ENCODE assay signal across 18 cellular contexts in genomic region chr3:4472766-4473165, GRCh38. TPM values are rescaled to one million over a fixed set of nuclear protein-coding genes. Genes with fewer than 3 reads are reported as not detected.
A peak's percentile ranks its signal among the peaks of the same experiment; 100 is the strongest.
DNase-seq lines count a peak whose midpoint lies in the region; ATAC-seq, FAIRE-seq and TF ChIP-seq lines count a peak whose summit lies in the region.
"Had no signal": no experiment of that assay in that cellular context is flagged by ENCODE, and none has a peak within 500 bp of the region (broad histone marks: within the 10 kb centered on the region; RNA-seq: fewer than 3 reads in every experiment).

No MANE protein-coding gene starts in this region.

- WGBS in K562 (ENCODE audit: insufficient coverage, low coverage, missing lambda C conversion rate), result 8% methylated on average over 2 of the region's 2 CpGs

- H3K9me2 ChIP-seq in HCT116 (ENCODE audit: insufficient read depth), result no peaks in the 10 kb centered on the region
- no peaks in the 10 kb centered on the region for H3K9me2 ChIP-seq in Loucy (replicated peaks; ENCODE audit: low read depth, low read length)

- H4K20me1 ChIP-seq in HCT116 (ENCODE audit: insufficient read depth), result no peaks in the 10 kb centered on the region
- no peaks in the 10 kb centered on the region for H4K20me1 ChIP-seq in Loucy (ENCODE audit: insufficient read depth, low read length, poor library complexity, severe bottlenecking)
- H4K20me1 ChIP-seq in K562 (replicated peaks; ENCODE audit: control insufficient read depth, insufficient read depth, low read length), result no peaks in the 10 kb centered on the region
- H4K20me1 ChIP-seq: BLaER1 treated with 17β-estradiol and CSF1 and Interleukin-3, amounts not matched to agents 10 nM and 100 nM had no signal

- H3K27ac ChIP-seq in HCT116 (ENCODE audit: low read depth, low read length) (no peak overlapping the region), K562 (ENCODE audit: extremely low read depth, low read depth, low read length) (no peak overlapping the region), neutrophil (peak overlapping the region; percentile 99)
- no peak overlapping the region for H3K27ac ChIP-seq in effector memory CD4-positive, alpha-beta T cell (ENCODE audit: insufficient read depth, low read length, poor library complexity, severe bottlenecking)
- H3K27ac ChIP-seq: GM23248 had no signal

- TF ChIP-seq POLR2A in HCT116 (IDR thresholded peaks at IDR 0.05; ENCODE audit: borderline replicate concordance, extremely low read depth, insufficient read depth, insufficient read length) (no peak), K562 (conservative IDR thresholded peaks at IDR 0.05) (no peak)

- CTCF ChIA-PET in HCT116 (lab: Charles Lee) (no interaction called here), K562 (lab: Yijun Ruan, JAX; ENCODE audit: low intra/inter-chr PET ratio) (no interaction called here)

- peaks cover 7 to 9% of the 10 kb centered on the region in 2 experiments; a peak in 3 of 4 replicates for H3K4me1 ChIP-seq in HCT116 (ENCODE audit: control insufficient read depth in 1 of 2, insufficient read depth in 2 of 2, low read length in 2 of 2)
- H3K4me1 ChIP-seq in Loucy (ENCODE audit: insufficient read depth, low read length, poor library complexity, severe bottlenecking), result no peaks in the 10 kb centered on the region
- peaks cover 8 to 10% of the 10 kb centered on the region in 2 experiments for H3K4me1 ChIP-seq in K562 (replicated peaks in 1 of 2; ENCODE audit: control insufficient read depth in 2 of 2, insufficient read depth in 2 of 2, low read length in 2 of 2)
- H3K4me1 ChIP-seq in neutrophil (ENCODE audit: control insufficient read depth in 1 of 2, insufficient read depth in 1 of 2, low read depth in 1 of 2, low read length in 1 of 2), result peaks cover 49 to 55% of the 10 kb centered on the region in 2 experiments
- no peaks in the 10 kb centered on the region for H3K4me1 ChIP-seq in effector memory CD4-positive, alpha-beta T cell (ENCODE audit: control insufficient read depth, insufficient read depth, low read length, poor library complexity, severe bottlenecking)

- H3K79me2 ChIP-seq in HCT116 (ENCODE audit: insufficient read depth, low read length) (no peaks in the 10 kb centered on the region), Loucy (ENCODE audit: insufficient read depth, low read length) (no peaks in the 10 kb centered on the region), K562 (ENCODE audit: control insufficient read depth, insufficient read depth, low read length) (no peaks in the 10 kb centered on the region)

- no peaks in the 10 kb centered on the region for H3K9me3 ChIP-seq in HCT116 (ENCODE audit: control insufficient read depth in 1 of 2, insufficient read depth in 1 of 2, low read depth in 1 of 2, low read length in 2 of 2)
- H3K9me3 ChIP-seq in Loucy (ENCODE audit: insufficient read depth, low read depth, low read length), result no peaks in the 10 kb centered on the region
- no peaks in the 10 kb centered on the region for H3K9me3 ChIP-seq in K562 (replicated peaks; ENCODE audit: control insufficient read depth, insufficient read depth, low read depth, low read length)
- H3K9me3 ChIP-seq in neutrophil, result no peaks in the 10 kb centered on the region
- H3K9me3 ChIP-seq in effector memory CD4-positive, alpha-beta T cell (ENCODE audit: control insufficient read depth, low read length), result no peaks in the 10 kb centered on the region
- H3K9me3 ChIP-seq: BLaER1 treated with 17β-estradiol and CSF1 and Interleukin-3, amounts not matched to agents 10 nM and 100 nM had no signal

- intact Hi-C loops in HCT116 (cut with micrococcal nuclease), result no loop called here
- intact Hi-C loops in K562 (cut with micrococcal nuclease), result no loop called here

- ATAC-seq in HCT116 (0 out of 2 replicates have a peak, but pooled peaks have one; percentile 11), K562 (peak; percentile 26; the same call in 2 of the 3 replicates)
- ATAC-seq: CD8-positive, alpha-beta T cell had no signal

- FAIRE-seq in K562 (lab: Jason Lieb, UNC) (no peak), GM19239 (lab: Jason Lieb, UNC) (no peak)
- FAIRE-seq: G401.6, GM12891, H54, HTR-8/SVneo had no signal

- no TSS peak for BruUV-seq in HCT116 (replicated peaks; lab: Mats Ljungman, UMichigan)
- no TSS peak for BruUV-seq in K562 (replicated peaks; lab: Mats Ljungman, UMichigan)

- H3K4me2 ChIP-seq in HCT116 (ENCODE audit: low read length), result no peak overlapping the region
- H3K4me2 ChIP-seq in Loucy (ENCODE audit: low read depth, low read length, poor library complexity, severe bottlenecking), result no peak overlapping the region
- H3K4me2 ChIP-seq in K562 (ENCODE audit: insufficient read depth, low read length), result no peak overlapping the region

- TF ChIP-seq CTCF in HCT116 (IDR thresholded peaks at IDR 0.05 in 2 of 3, conservative IDR thresholded peaks at IDR 0.05 in 1 of 3; ENCODE audit: borderline replicate concordance in 1 of 3, insufficient read depth in 1 of 3, low read depth in 2 of 3, low read length in 2 of 3), result no peak
- TF ChIP-seq CTCF in Loucy (conservative IDR thresholded peaks at IDR 0.05; ENCODE audit: low read length), result peak; percentile 15; the same call in 1 of the 2 replicates
- TF ChIP-seq CTCF in K562 (IDR thresholded peaks at IDR 0.05 in 2 of 3, conservative IDR thresholded peaks at IDR 0.05 in 1 of 3; ENCODE audit: insufficient read depth in 2 of 3, low read depth in 1 of 3, low read length in 3 of 3), result no peak
- TF ChIP-seq CTCF in neutrophil (IDR thresholded peaks at IDR 0.05), result no peak

- no peak overlapping the region for H3K9ac ChIP-seq in HCT116 (ENCODE audit: low read length)
- H3K9ac ChIP-seq in Loucy (ENCODE audit: low read depth, low read length, poor library complexity, severe bottlenecking), result no peak overlapping the region
- no peak overlapping the region for H3K9ac ChIP-seq in K562 (ENCODE audit: insufficient read depth in 1 of 2, low read depth in 2 of 2, low read length in 2 of 2)
- H3K9ac ChIP-seq: BLaER1 treated with 17β-estradiol and CSF1 and Interleukin-3, amounts not matched to agents 10 nM and 100 nM; GM23248 had no signal

- H3K27me3 ChIP-seq in HCT116 (ENCODE audit: insufficient read depth, low read length), result peaks cover 17% of the 10 kb centered on the region
- no peaks in the 10 kb centered on the region for H3K27me3 ChIP-seq in Loucy (ENCODE audit: insufficient read depth, low read length, poor library complexity, severe bottlenecking)
- H3K27me3 ChIP-seq in K562 (ENCODE audit: control insufficient read depth in 2 of 2, insufficient read depth in 2 of 2, low read length in 2 of 2), result no peaks in the 10 kb centered on the region
- no peaks in the 10 kb centered on the region for H3K27me3 ChIP-seq in neutrophil
- H3K27me3 ChIP-seq in effector memory CD4-positive, alpha-beta T cell (replicated peaks; ENCODE audit: control insufficient read depth, insufficient read depth, low read length, poor library complexity, severe bottlenecking), result no peaks in the 10 kb centered on the region
- H3K27me3 ChIP-seq: BLaER1 treated with 17β-estradiol and CSF1 and Interleukin-3, amounts not matched to agents 10 nM and 100 nM had no signal

- POLR2A ChIA-PET in HCT116 (lab: Charles Lee) (no interaction called here), K562 (lab: Yijun Ruan, JAX) (interaction anchor here (0.8 to 5.9 kb wide), 3 partner anchors 13 to 20 kb away, joined by 3 to 49 read pairs (median 3); partner anchors contain the start of gene ITPR1)

- DNase-seq in HCT116 (ENCODE audit: low read depth, low spot score), result no peak
- no peak for DNase-seq in K562 (ENCODE audit: extremely low read depth in 1 of 4, low spot score in 3 of 4)
- DNase-seq in A172 (ENCODE audit: low spot score), result no peak
- DNase-seq in effector memory CD4-positive, alpha-beta T cell, result no peak
- DNase-seq in GM19239 (ENCODE audit: insufficient read length, low spot score), result no peak
- DNase-seq: 8988T; CD8-positive, alpha-beta T cell; DMS 273 treated with DMSO at 0.1 percent for 48 hours; GM23248; HCEC 1CT; IMR-90 had no signal

- RAD21 ChIA-PET in HCT116 (lab: Charles Lee; ENCODE audit: low non-redundant PET in 1 of 2, low total read pairs in 2 of 2, uncharacterized antibody in 2 of 2, unreplicated experiment in 2 of 2), result no interaction called here

- H3K36me3 ChIP-seq in HCT116 (ENCODE audit: control insufficient read depth in 1 of 2, insufficient read depth in 2 of 2, low read length in 2 of 2) (no peaks in the 10 kb centered on the region), Loucy (ENCODE audit: insufficient read depth, low read length) (no peaks in the 10 kb centered on the region), K562 (ENCODE audit: control insufficient read depth, insufficient read depth, low read length) (no peaks in the 10 kb centered on the region), neutrophil (no peaks in the 10 kb centered on the region)
- H3K36me3 ChIP-seq in effector memory CD4-positive, alpha-beta T cell (ENCODE audit: control insufficient read depth, insufficient read depth, low read length), result no peaks in the 10 kb centered on the region
- H3K36me3 ChIP-seq: BLaER1 treated with 17β-estradiol and CSF1 and Interleukin-3, amounts not matched to agents 10 nM and 100 nM had no signal

- H3F3A ChIP-seq in Loucy (ENCODE audit: low read depth), result no peaks in the 10 kb centered on the region

- no peak for TF ChIP-seq RAD21 in HCT116 (IDR thresholded peaks at IDR 0.05; ENCODE audit: low read depth)
- TF ChIP-seq RAD21 in K562 (CRISPR knock-in tag; conservative IDR thresholded peaks at IDR 0.05 in 1 of 2, IDR thresholded peaks at IDR 0.05 in 1 of 2), result no peak

- no peak overlapping the region for H2AFZ ChIP-seq in HCT116 (ENCODE audit: low read depth, low read length, poor library complexity, severe bottlenecking)
- H2AFZ ChIP-seq in Loucy (ENCODE audit: low read length), result no peak overlapping the region
- no peak overlapping the region for H2AFZ ChIP-seq in K562 (ENCODE audit: low read depth, low read length)
- H2AFZ ChIP-seq: GM23248 had no signal

- no peak overlapping the region for H3K4me3 ChIP-seq in HCT116 (replicated peaks in 1 of 2; ENCODE audit: low read depth in 1 of 2, low read length in 2 of 2)
- H3K4me3 ChIP-seq in Loucy (ENCODE audit: low read length, poor library complexity, severe bottlenecking), result no peak overlapping the region
- no peak overlapping the region for H3K4me3 ChIP-seq in K562
- H3K4me3 ChIP-seq in neutrophil (ENCODE audit: low read depth in 1 of 2, low read length in 1 of 2), result no peak overlapping the region
- H3K4me3 ChIP-seq in effector memory CD4-positive, alpha-beta T cell (ENCODE audit: insufficient read depth, low read depth, low read length, poor library complexity, severe bottlenecking), result no peak overlapping the region
- H3K4me3 ChIP-seq: BLaER1 treated with 17β-estradiol and CSF1 and Interleukin-3, amounts not matched to agents 10 nM and 100 nM; GM23248 had no signal

- in situ Hi-C loops in K562 (cut with MboI), result no loop called here

- no peak for TF ChIP-seq EP300 in K562 (IDR thresholded peaks at IDR 0.05; ENCODE audit: low read length)

- H3K9me1 ChIP-seq in K562 (ENCODE audit: control insufficient read depth, insufficient read depth, low read length), result no peaks in the 10 kb centered on the region

RNA-seq across cellular contexts. Expression of gene SUMF1, which starts 5.7 kb away (rescaled TPM):
- 26.6 TPM for total RNA-seq in HCT116 (2021; ENCODE audit: unreplicated experiment)
- 14.3 and 17.1 TPM in 2 replicates for polyA plus RNA-seq in HCT116 (2012)
- total RNA-seq in K562 (2011; cell fraction: chromatin; rRNA removed; ENCODE audit: low replicate concordance), result 20.5 and 21.4 TPM in 2 replicates
- total RNA-seq in K562 (2011; cell fraction: nucleolus; rRNA removed), result 18.0 and 18.2 TPM in 2 replicates
- 15.5 and 18.3 TPM in 2 replicates for total RNA-seq in K562 (2011; cell fraction: nucleoplasm; rRNA removed)
- 6.6 and 8.1 TPM in 2 replicates for total RNA-seq in K562 (2014; rRNA removed)
- 4.2 and 4.6 TPM in 2 replicates for total RNA-seq in K562 (2014; rRNA removed; fragmentation: Illumina TruSeq; extraction: Trizol)
- total RNA-seq in K562 (2015; rRNA removed; fragmentation: Illumina TruSeq; extraction: Trizol), result 4.1 and 4.6 TPM in 2 replicates
- 5.6 and 6.0 TPM in 2 replicates for total RNA-seq in K562 (2021)
- 3.8 and 6.4 TPM in 2 replicates for polyA plus RNA-seq in K562 (2011; rRNA removed)
- polyA plus RNA-seq in K562 (2011; cell fraction: cytosol; rRNA removed), result 5.6 and 16.4 TPM in 2 replicates
- 4.5 and 5.7 TPM in 2 replicates for polyA plus RNA-seq in K562 (2011; cell fraction: nucleus; rRNA removed)
- 3.5 and 4.1 TPM in 2 replicates for polyA plus RNA-seq in K562 (2012)
- polyA plus RNA-seq in K562 (2014; fragmentation: Illumina TruSeq; extraction: Trizol), result 2.9 and 3.7 TPM in 2 replicates
- polyA plus RNA-seq in K562 (2014; fragmentation: Nextera tagmentation; extraction: Ambion mirVana), result 1 to 10 TPM; 1.3 to 1.4 TPM
- 5.2 and 7.4 TPM in 2 replicates for polyA plus RNA-seq in K562 (2014; rRNA removed)
- polyA minus RNA-seq in K562 (2011; rRNA and poly(A)+ RNA removed), result 10.9 and 15.6 TPM in 2 replicates
- polyA minus RNA-seq in K562 (2011; cell fraction: cytosol; rRNA and poly(A)+ RNA removed), result 4.8 and 5.0 TPM in 2 replicates
- 22.3 and 23.8 TPM in 2 replicates for polyA minus RNA-seq in K562 (2011; cell fraction: nucleus; rRNA and poly(A)+ RNA removed)
- 77.4 and 87.0 TPM in 2 replicates for total RNA-seq in A172 (2014; rRNA removed; shearing (Covaris generic))

RNA-seq across cellular contexts. Expression of gene ITPR1, which starts 20.4 kb away (rescaled TPM):
- 9.2 TPM for total RNA-seq in HCT116 (2021; ENCODE audit: unreplicated experiment)
- 2.9 and 3.0 TPM in 2 replicates for polyA plus RNA-seq in HCT116 (2012)
- total RNA-seq in K562 (2011; cell fraction: chromatin; rRNA removed; ENCODE audit: low replicate concordance), result 159 and 255 TPM in 2 replicates
- 75.7 and 94.0 TPM in 2 replicates for total RNA-seq in K562 (2011; cell fraction: nucleolus; rRNA removed)
- 134 and 202 TPM in 2 replicates for total RNA-seq in K562 (2011; cell fraction: nucleoplasm; rRNA removed)
- 22.4 and 22.9 TPM in 2 replicates for total RNA-seq in K562 (2014; rRNA removed)
- 40.0 and 43.3 TPM in 2 replicates for total RNA-seq in K562 (2014; rRNA removed; fragmentation: Illumina TruSeq; extraction: Trizol)
- 31.1 and 32.3 TPM in 2 replicates for total RNA-seq in K562 (2015; rRNA removed; fragmentation: Illumina TruSeq; extraction: Trizol)
- total RNA-seq in K562 (2021), result 32.0 and 35.2 TPM in 2 replicates
- polyA plus RNA-seq in K562 (2011; rRNA removed), result 20.6 and 27.4 TPM in 2 replicates
- 5.8 and 10.0 TPM in 2 replicates for polyA plus RNA-seq in K562 (2011; cell fraction: cytosol; rRNA removed)
- 33.1 and 38.3 TPM in 2 replicates for polyA plus RNA-seq in K562 (2011; cell fraction: nucleus; rRNA removed)
- polyA plus RNA-seq in K562 (2012), result 25.5 and 30.9 TPM in 2 replicates
- 23.7 and 24.8 TPM in 2 replicates for polyA plus RNA-seq in K562 (2014; fragmentation: Illumina TruSeq; extraction: Trizol)
- polyA plus RNA-seq in K562 (2014; fragmentation: Nextera tagmentation; extraction: Ambion mirVana), result 10 to 100 TPM; 26.2 to 33.9 TPM
- 17.7 and 23.5 TPM in 2 replicates for polyA plus RNA-seq in K562 (2014; rRNA removed)
- polyA minus RNA-seq in K562 (2011; rRNA and poly(A)+ RNA removed), result 91.6 and 111 TPM in 2 replicates
- 22.8 and 25.6 TPM in 2 replicates for polyA minus RNA-seq in K562 (2011; cell fraction: cytosol; rRNA and poly(A)+ RNA removed)
- 77.7 and 104 TPM in 2 replicates for polyA minus RNA-seq in K562 (2011; cell fraction: nucleus; rRNA and poly(A)+ RNA removed)
- 4.0 and 7.6 TPM in 2 replicates for total RNA-seq in A172 (2014; rRNA removed; shearing (Covaris generic))
